In genomic region chr9:35520404-35520790, GRCh38 we compare ENCODE assay signal across 11 cellular contexts. TPM values are rescaled to one million over a fixed set of nuclear protein-coding genes. Genes with fewer than 3 reads are reported as not detected.
DNase-seq lines count a peak whose midpoint lies in the region; ATAC-seq and TF ChIP-seq lines count a peak whose summit lies in the region.
"Had no signal": no experiment of that assay in that cellular context is flagged by ENCODE, and none has a peak within 500 bp of the region (broad histone marks: within the 10 kb centered on the region; RNA-seq: fewer than 3 reads in every experiment).

No MANE protein-coding gene starts in this region.

- H3K27me3 ChIP-seq in ACC112 (ENCODE audit: insufficient read depth, low read length) (no peaks in the 10 kb centered on the region), ascending aorta (no peaks in the 10 kb centered on the region), psoas muscle (ENCODE audit: insufficient read depth in 3 of 3, low read length in 2 of 3) (no peaks in the 10 kb centered on the region)

- no peak overlapping the region for H3K4me3 Mint-ChIP-seq in activated naive CD4-positive, alpha-beta T cell treated with anti-CD3 and anti-CD28 coated beads for 36 hours
- H3K4me3 Mint-ChIP-seq: activated T-cell treated with anti-CD3 and anti-CD28 coated beads, Interleukin-2, amount 50 U/mL, for 24 hours had no signal

- no peaks in the 10 kb centered on the region for H3K9me3 Mint-ChIP-seq in activated naive CD4-positive, alpha-beta T cell treated with anti-CD3 and anti-CD28 coated beads for 36 hours
- H3K9me3 Mint-ChIP-seq: activated T-cell treated with anti-CD3 and anti-CD28 coated beads, Interleukin-2, amount 50 U/mL, for 24 hours had no signal

- H3K4me3 ChIP-seq in ACC112 (ENCODE audit: low read depth, low read length) = no peak overlapping the region
- peak overlapping the region in 1 of 2 donors; percentile 14 for H3K4me3 ChIP-seq in ascending aorta
- H3K4me3 ChIP-seq in psoas muscle = peak overlapping the region; percentile 6

- H2AFZ ChIP-seq in ACC112 (ENCODE audit: low read length, unreplicated experiment) = no peak overlapping the region

- H3K36me3 Mint-ChIP-seq in activated naive CD4-positive, alpha-beta T cell treated with anti-CD3 and anti-CD28 coated beads for 36 hours (ENCODE audit: low read depth) = no peaks in the 10 kb centered on the region

- intact Hi-C loops in ascending aorta (cut with DNase I) (no loop called here), psoas muscle (cut with DNase I) (loop anchor here in 1 of 2 donors (2.0 to 5.0 kb wide), 2 partner anchors 30 to 37 kb away; partner anchors contain the start of gene RUSC2)
- intact Hi-C loops in activated naive CD4-positive, alpha-beta T cell treated with anti-CD3 and anti-CD28 coated beads for 36 hours (cut with micrococcal nuclease) = no loop called here

- CTCF ChIA-PET in activated naive CD4-positive, alpha-beta T cell treated with anti-CD3 and anti-CD28 coated beads for 36 hours (lab: Charles Lee) = interaction anchor here (0.6 kb wide), 1 partner anchor 10 kb away, joined by 3 read pairs; no protein-coding TSS in a partner anchor

- WGBS in psoas muscle, 3 donors = 17 to 32% (median 27%) methylated on average over 1 of the region's 1 CpG

- H3K4me1 ChIP-seq in ACC112 (ENCODE audit: control insufficient read depth, insufficient read depth, low read length, unreplicated experiment) (peaks cover 79% of the 10 kb centered on the region), ascending aorta (peaks cover 33 to 76% of the 10 kb centered on the region in 2 donors), psoas muscle (peaks cover 85% of the 10 kb centered on the region)

- no peaks in the 10 kb centered on the region for H3K27me3 Mint-ChIP-seq in activated naive CD4-positive, alpha-beta T cell treated with anti-CD3 and anti-CD28 coated beads for 36 hours (ENCODE audit: low read depth)
- H3K27me3 Mint-ChIP-seq: activated T-cell treated with anti-CD3 and anti-CD28 coated beads, Interleukin-2, amount 50 U/mL, for 24 hours had no signal

- peaks cover 73% of the 10 kb centered on the region for H3K79me2 ChIP-seq in ACC112 (ENCODE audit: control insufficient read depth, insufficient read depth, low read length, unreplicated experiment)

- DNase-seq in ascending aorta (ENCODE audit: low spot score in 2 of 2) = no peak
- peak; percentile 60 for DNase-seq in iris pigment epithelial cell (ENCODE audit: low read depth)
- DNase-seq in psoas muscle = no peak
- DNase-seq in NCI-H1436 (lab: John Stamatoyannopoulos, UW) = no peak
- DNase-seq in activated naive CD4-positive, alpha-beta T cell treated with anti-CD3 and anti-CD28 coated beads for 36 hours = no peak
- no peak for DNase-seq in stimulated activated CD4-positive, alpha-beta T cell treated with anti-CD3 and anti-CD28 coated beads, Interleukin-2, amount 100 ng/mL, for 24 hours
- DNase-seq: activated T-cell treated with anti-CD3 and anti-CD28 coated beads, Interleukin-2, amount 50 U/mL, for 24 hours; central memory CD4-positive, alpha-beta T cell; NCI-H2107 had no signal

- no peak overlapping the region for H3K27ac Mint-ChIP-seq in activated naive CD4-positive, alpha-beta T cell treated with anti-CD3 and anti-CD28 coated beads for 36 hours
- H3K27ac Mint-ChIP-seq: activated T-cell treated with anti-CD3 and anti-CD28 coated beads, Interleukin-2, amount 50 U/mL, for 24 hours had no signal

- no peak for ATAC-seq in psoas muscle
- no peak for ATAC-seq in HG03571 (IDR thresholded peaks at IDR 0.05; ENCODE audit: unreplicated experiment)

- H3K27ac ChIP-seq in ACC112 (ENCODE audit: low read depth, low read length) = peak overlapping the region; percentile 92
- H3K27ac ChIP-seq in ascending aorta = peak overlapping the region; percentile 94 to 95
- H3K27ac ChIP-seq in psoas muscle = peak overlapping the region; percentile 92

- no peaks in the 10 kb centered on the region for H3K4me1 Mint-ChIP-seq in activated naive CD4-positive, alpha-beta T cell treated with anti-CD3 and anti-CD28 coated beads for 36 hours (ENCODE audit: low read depth)

- H3K9me3 ChIP-seq in ascending aorta (no peaks in the 10 kb centered on the region), psoas muscle (no peaks in the 10 kb centered on the region)

- TF ChIP-seq CTCF in ascending aorta (IDR thresholded peaks at IDR 0.05) (no peak), psoas muscle (IDR thresholded peaks at IDR 0.05) (no peak)

- no peaks in the 10 kb centered on the region for H3K36me3 ChIP-seq in ACC112 (ENCODE audit: insufficient read depth, low read length)
- no peaks in the 10 kb centered on the region for H3K36me3 ChIP-seq in ascending aorta
- no peaks in the 10 kb centered on the region for H3K36me3 ChIP-seq in psoas muscle (ENCODE audit: insufficient read depth in 1 of 2, low read depth in 1 of 2)

RNA-seq across cellular contexts. Expression of gene RUSC2, which starts 30.5 kb away (rescaled TPM):
- total RNA-seq in ascending aorta (116 TPM), psoas muscle (100 to 1,000 TPM in 1 of 4 donors, 10 to 100 TPM in 3; 34.4 to 101 (median 72.1) TPM)
- polyA plus RNA-seq in psoas muscle = 10 to 100 TPM; 37.1 to 53.9 (median 45.7) TPM
- 1 to 10 TPM; 4.0 to 5.1 TPM for total RNA-seq in activated naive CD4-positive, alpha-beta T cell treated with anti-CD3 and anti-CD28 coated beads for 36 hours

Comparison
In these comparisons a context has a peak if more than half of its experiments do, and no peak if none do; other contexts are left out.
1. RNA of gene RUSC2, which starts 30.5 kb away (total RNA-seq): 116 TPM in ascending aorta (single experiment) and 34.4 to 101 TPM in psoas muscle; 4.0 to 5.1 TPM in activated naive CD4-positive, alpha-beta T cell treated with anti-CD3 and anti-CD28 coated beads for 36 hours; every median in the first group is over 4 times any median in the second.
2. Peak in every context shown above with its lines, with median percentiles within 50 percentile points of each other: H3K27ac ChIP-seq.